ENCODE assay signal across 26 cellular contexts in genomic region chr16:72794986-72795385, GRCh38.
"Had no signal": no experiment of that assay in that cellular context is flagged by ENCODE, and none has a peak within 500 bp of the region (broad histone marks: within the 10 kb centered on the region; RNA-seq: fewer than 3 reads in every experiment).

No MANE protein-coding gene starts in this region.

- ATAC-seq: activated CD4-positive, CD25-positive, alpha-beta regulatory T cell treated with anti-CD3 and anti-CD28 coated beads, Interleukin-2, amount 50 U/mL, for 24 hours; activated CD8-positive, alpha-beta memory T cell treated with anti-CD3 and anti-CD28 coated beads, Interleukin-2, amount 10 ng/mL, durations not matched to agents 7 days and 5 days; activated CD8-positive, alpha-beta T cell treated with anti-CD3 and anti-CD28 coated beads, Interleukin-2, amount 10 ng/mL, durations not matched to agents 7 days and 5 days; esophagus mucosa; T-helper 17 cell had no signal

- DNase-seq: activated B cell treated with CpG ODN at 0.5 μM for 24 hours; activated CD4-positive, alpha-beta memory T cell treated with anti-CD3 and anti-CD28 coated beads for 36 hours; activated CD4-positive, alpha-beta T cell treated with anti-CD3 and anti-CD28 coated beads for 48 hours; activated CD8-positive, alpha-beta memory T cell treated with anti-CD3 and anti-CD28 coated beads, Interleukin-2, amount 10 ng/mL, durations not matched to agents 7 days and 5 days; activated CD8-positive, alpha-beta memory T cell treated with anti-CD3 and anti-CD28 coated beads, Interleukin-2, amount 50 U/mL, for 4 hours; activated CD8-positive, alpha-beta T cell treated with anti-CD3 and anti-CD28 coated beads, Interleukin-2, amount 10 ng/mL, durations not matched to agents 7 days and 5 days; activated effector memory CD4-positive, alpha-beta T cell treated with anti-CD3 and anti-CD28 coated beads, Interleukin-2, amount 50 U/mL, for 16 hours; activated naive CD4-positive, alpha-beta T cell treated with anti-CD3 and anti-CD28 coated beads, Interleukin-2, amount 10 ng/mL, durations not matched to agents 7 days and 5 days; activated T-cell treated with anti-CD3 and anti-CD28 coated beads, Interleukin-2, amount 50 U/mL, for 1 hour; activated T-cell treated with anti-CD3 and anti-CD28 coated beads, Interleukin-2, amount 50 U/mL, for 48 hours; amniotic stem cell; anterior cingulate cortex; brain microvascular endothelial cell; colonic mucosa; effector CD8-positive, alpha-beta T cell; foreskin fibroblast; T-helper 1 cell; T-helper 17 cell; T1000; WERI-Rb-1 had no signal

- H3K27me3 ChIP-seq: brain microvascular endothelial cell, colonic mucosa had no signal

- H3K4me3 ChIP-seq: colonic mucosa had no signal

- H3K36me3 ChIP-seq: colonic mucosa had no signal

- H3K36me3 Mint-ChIP-seq: activated CD4-positive, alpha-beta memory T cell treated with anti-CD3 and anti-CD28 coated beads for 36 hours; activated CD8-positive, alpha-beta memory T cell treated with anti-CD3 and anti-CD28 coated beads, Interleukin-2, amount 10 ng/mL, durations not matched to agents 7 days and 5 days; activated naive CD4-positive, alpha-beta T cell treated with anti-CD3 and anti-CD28 coated beads, Interleukin-2, amount 10 ng/mL, durations not matched to agents 7 days and 5 days had no signal

- H3K4me3 Mint-ChIP-seq: activated B cell treated with CpG ODN at 0.5 μM for 24 hours; activated CD4-positive, alpha-beta memory T cell treated with anti-CD3 and anti-CD28 coated beads for 36 hours; activated CD8-positive, alpha-beta memory T cell treated with anti-CD3 and anti-CD28 coated beads, Interleukin-2, amount 10 ng/mL, durations not matched to agents 7 days and 5 days; activated CD8-positive, alpha-beta T cell treated with anti-CD3 and anti-CD28 coated beads, Interleukin-2, amount 10 ng/mL, durations not matched to agents 7 days and 5 days; activated naive CD4-positive, alpha-beta T cell treated with anti-CD3 and anti-CD28 coated beads, Interleukin-2, amount 10 ng/mL, durations not matched to agents 7 days and 5 days; activated naive CD8-positive, alpha-beta T cell; activated T-helper 1 cell treated with anti-CD3 and anti-CD28 coated beads, Interleukin-12 subunit alpha, Interleukin-12 subunit beta, Interleukin-2, Interleukin-4 antibody, amounts not matched to agents 30 ng/mL and 10 ng/mL and 1 ng/mL, durations not matched to agents 14 hours and 24 hours and 36 hours; T-helper 17 cell; T-helper 2 cell treated with Interferon-gamma antibody and Interleukin-4, amounts not matched to agents 5 μg/mL and 100 μg/mL, for 36 hours had no signal

- H3K27me3 Mint-ChIP-seq: activated B cell treated with CpG ODN at 0.5 μM for 24 hours; activated CD4-positive, alpha-beta memory T cell treated with anti-CD3 and anti-CD28 coated beads for 36 hours; activated naive CD8-positive, alpha-beta T cell; T-helper 17 cell had no signal

- H3K9me3 ChIP-seq: colonic mucosa had no signal

- H3K4me1 Mint-ChIP-seq: activated B cell treated with CpG ODN at 0.5 μM for 24 hours; activated CD8-positive, alpha-beta memory T cell treated with anti-CD3 and anti-CD28 coated beads, Interleukin-2, amount 10 ng/mL, durations not matched to agents 7 days and 5 days; activated naive CD4-positive, alpha-beta T cell treated with anti-CD3 and anti-CD28 coated beads, Interleukin-2, amount 10 ng/mL, durations not matched to agents 7 days and 5 days; T-helper 17 cell had no signal

- H3K4me1 ChIP-seq: colonic mucosa had no signal

- H3K9me3 Mint-ChIP-seq: activated B cell treated with CpG ODN at 0.5 μM for 24 hours; activated CD4-positive, alpha-beta memory T cell treated with anti-CD3 and anti-CD28 coated beads for 36 hours; activated naive CD4-positive, alpha-beta T cell treated with anti-CD3 and anti-CD28 coated beads, Interleukin-2, amount 10 ng/mL, durations not matched to agents 7 days and 5 days; activated T-helper 1 cell treated with anti-CD3 and anti-CD28 coated beads, Interleukin-12 subunit alpha, Interleukin-12 subunit beta, Interleukin-2, Interleukin-4 antibody, amounts not matched to agents 30 ng/mL and 10 ng/mL and 1 ng/mL, durations not matched to agents 14 hours and 24 hours and 36 hours; activated T-helper 2 cell treated with anti-CD3 and anti-CD28 coated beads, Interferon-gamma antibody, Interleukin-2, Interleukin-4, amounts not matched to agents 10 μg/mL and 5 μg/mL and 100 μg/mL, durations not matched to agents 14 hours and 24 hours and 36 hours; T-helper 2 cell treated with Interferon-gamma antibody and Interleukin-4, amounts not matched to agents 5 μg/mL and 100 μg/mL, for 36 hours had no signal

- H3K27ac Mint-ChIP-seq: activated B cell treated with CpG ODN at 0.5 μM for 24 hours; activated CD4-positive, alpha-beta memory T cell treated with anti-CD3 and anti-CD28 coated beads for 36 hours; activated CD8-positive, alpha-beta memory T cell treated with anti-CD3 and anti-CD28 coated beads, Interleukin-2, amount 10 ng/mL, durations not matched to agents 7 days and 5 days; activated CD8-positive, alpha-beta T cell treated with anti-CD3 and anti-CD28 coated beads, Interleukin-2, amount 10 ng/mL, durations not matched to agents 7 days and 5 days; activated naive CD4-positive, alpha-beta T cell treated with anti-CD3 and anti-CD28 coated beads, Interleukin-2, amount 10 ng/mL, durations not matched to agents 7 days and 5 days; activated naive CD8-positive, alpha-beta T cell; activated T-helper 1 cell treated with anti-CD3 and anti-CD28 coated beads, Interleukin-12 subunit alpha, Interleukin-12 subunit beta, Interleukin-2, Interleukin-4 antibody, amounts not matched to agents 30 ng/mL and 10 ng/mL and 1 ng/mL, durations not matched to agents 14 hours and 24 hours and 36 hours; activated T-helper 2 cell treated with anti-CD3 and anti-CD28 coated beads, Interferon-gamma antibody, Interleukin-2, Interleukin-4, amounts not matched to agents 10 μg/mL and 5 μg/mL and 100 μg/mL, durations not matched to agents 14 hours and 24 hours and 36 hours; T-helper 17 cell; T-helper 2 cell treated with Interferon-gamma antibody and Interleukin-4, amounts not matched to agents 5 μg/mL and 100 μg/mL, for 36 hours had no signal

- H3K27ac ChIP-seq: brain microvascular endothelial cell, colonic mucosa, WERI-Rb-1 had no signal
